8 cellular contexts compared by ENCODE assay signal in genomic region chr10:104308439-104308903, GRCh38. TPM values are rescaled to one million over a fixed set of nuclear protein-coding genes. Genes with fewer than 3 reads are reported as not detected.
DNase-seq lines count a peak whose midpoint lies in the region; ATAC-seq and TF ChIP-seq lines count a peak whose summit lies in the region.

No MANE protein-coding gene starts in this region.

- no peaks in the 10 kb centered on the region for H3K27me3 ChIP-seq in tibial artery

- peaks cover 19% of the 10 kb centered on the region for H3K36me3 Mint-ChIP-seq in activated CD4-positive, alpha-beta memory T cell treated with anti-CD3 and anti-CD28 coated beads for 36 hours

- no peak overlapping the region for H3K4me3 Mint-ChIP-seq in activated CD4-positive, alpha-beta memory T cell treated with anti-CD3 and anti-CD28 coated beads for 36 hours

- peak; percentile 82 for ATAC-seq in HG02852 (IDR thresholded peaks at IDR 0.05; ENCODE audit: unreplicated experiment)

- CTCF ChIA-PET in activated CD4-positive, alpha-beta memory T cell treated with anti-CD3 and anti-CD28 coated beads for 36 hours (lab: Charles Lee): interaction anchor here (1.4 to 13.2 kb wide), 5 partner anchors 16 to 45 kb away, joined by 4 to 186 read pairs (median 82); partner anchors contain the start of genes CFAP58 and ITPRIP

- TF ChIP-seq CTCF in tibial artery (IDR thresholded peaks at IDR 0.05): no peak

- peaks cover 5 to 21% (median 18%) of the 10 kb centered on the region in 3 donors for H3K36me3 ChIP-seq in tibial artery

- H3K27ac Mint-ChIP-seq in activated CD4-positive, alpha-beta memory T cell treated with anti-CD3 and anti-CD28 coated beads for 36 hours: peak overlapping the region; percentile 44

- H3K27ac ChIP-seq in tibial artery: peak overlapping the region; percentile 79 to 82

- no peaks in the 10 kb centered on the region for H3K9me3 ChIP-seq in tibial artery

- POLR2A ChIA-PET in activated CD4-positive, alpha-beta memory T cell treated with anti-CD3 and anti-CD28 coated beads for 36 hours (lab: Charles Lee): interaction anchor here (0.7 to 1.1 kb wide), 2 partner anchors 14 to 21 kb away, joined by 3 to 4 read pairs; no protein-coding TSS in a partner anchor

- peaks cover 49% of the 10 kb centered on the region for H3K4me1 Mint-ChIP-seq in activated CD4-positive, alpha-beta memory T cell treated with anti-CD3 and anti-CD28 coated beads for 36 hours (ENCODE audit: low read depth)

- intact Hi-C loops in activated CD4-positive, alpha-beta memory T cell treated with anti-CD3 and anti-CD28 coated beads for 36 hours (cut with micrococcal nuclease): loop anchor here (1.0 to 2.0 kb wide), 3 partner anchors 21 to 40 kb away; partner anchors contain the start of genes GSTO2 and ITPRIP
- intact Hi-C loops in tibial artery (cut with DNase I; ENCODE audit: low total_unique reads): no loop called here

- no peaks in the 10 kb centered on the region for H3K9me3 Mint-ChIP-seq in activated CD4-positive, alpha-beta memory T cell treated with anti-CD3 and anti-CD28 coated beads for 36 hours

- DNase-seq in stimulated activated CD4-positive, alpha-beta T cell treated with anti-CD3 and anti-CD28 coated beads, Interleukin-1b, Interleukin-23, amount 100 ng/mL, for 48 hours: peak; percentile 26
- no peak for DNase-seq in stimulated activated CD4-positive, alpha-beta T cell treated with anti-CD3 and anti-CD28 coated beads, Interleukin-4, amount 100 ng/mL, for 1 hour
- peak; percentile 54 for DNase-seq in activated CD4-positive, alpha-beta memory T cell treated with anti-CD3 and anti-CD28 coated beads for 36 hours
- DNase-seq in tibial artery: no peak
- DNase-seq in DMS79 treated with DMSO at 0.1 percent for 48 hours (lab: John Stamatoyannopoulos, UW): no peak
- no peak for DNase-seq in NCI-H345 treated with DMSO at 0.1 percent for 48 hours (lab: John Stamatoyannopoulos, UW; ENCODE audit: unreplicated experiment)
- no peak for DNase-seq in NCI-H2227 (lab: John Stamatoyannopoulos, UW; ENCODE audit: unreplicated experiment)

- H3K4me3 ChIP-seq in tibial artery: no peak overlapping the region

- H3K27me3 Mint-ChIP-seq in activated CD4-positive, alpha-beta memory T cell treated with anti-CD3 and anti-CD28 coated beads for 36 hours: peaks cover 5% of the 10 kb centered on the region

- peaks cover 7 to 69% (median 47%) of the 10 kb centered on the region in 4 donors for H3K4me1 ChIP-seq in tibial artery

RNA-seq across cellular contexts. Expression of gene ITPRIP, which starts 29.8 kb away (rescaled TPM):
- total RNA-seq in activated CD4-positive, alpha-beta memory T cell treated with anti-CD3 and anti-CD28 coated beads for 36 hours: 10 to 100 TPM; 15.6 to 16.6 TPM

RNA-seq across cellular contexts. Expression of gene GSTO2, which starts 39.5 kb away (rescaled TPM):
- 1 to 10 TPM; 2.3 to 2.6 TPM for total RNA-seq in activated CD4-positive, alpha-beta memory T cell treated with anti-CD3 and anti-CD28 coated beads for 36 hours

RNA-seq across cellular contexts. Expression of gene CFAP58, which starts 45.2 kb away (rescaled TPM):
- total RNA-seq in activated CD4-positive, alpha-beta memory T cell treated with anti-CD3 and anti-CD28 coated beads for 36 hours: under 1 TPM; 0.31 to 0.88 TPM

RNA-seq across cellular contexts. Expression of gene GSTO1, which starts 53.8 kb away (rescaled TPM):
- 100 to 1,000 TPM; 215 to 225 TPM for total RNA-seq in activated CD4-positive, alpha-beta memory T cell treated with anti-CD3 and anti-CD28 coated beads for 36 hours

Comparison
In these comparisons a context has a peak if more than half of its experiments do, and no peak if none do; other contexts are left out.
1. DNase-seq: peak in stimulated activated CD4-positive, alpha-beta T cell treated with anti-CD3 and anti-CD28 coated beads, Interleukin-1b, Interleukin-23, amount 100 ng/mL, for 48 hours (single experiment) and activated CD4-positive, alpha-beta memory T cell treated with anti-CD3 and anti-CD28 coated beads for 36 hours (single experiment); none in stimulated activated CD4-positive, alpha-beta T cell treated with anti-CD3 and anti-CD28 coated beads, Interleukin-4, amount 100 ng/mL, for 1 hour (single experiment), tibial artery (0 of 2), DMS79 treated with DMSO at 0.1 percent for 48 hours (single experiment), NCI-H345 treated with DMSO at 0.1 percent for 48 hours (single experiment) and NCI-H2227 (single experiment).